ENCODE assay signal across 8 cellular contexts in the genomic region with DNA sequence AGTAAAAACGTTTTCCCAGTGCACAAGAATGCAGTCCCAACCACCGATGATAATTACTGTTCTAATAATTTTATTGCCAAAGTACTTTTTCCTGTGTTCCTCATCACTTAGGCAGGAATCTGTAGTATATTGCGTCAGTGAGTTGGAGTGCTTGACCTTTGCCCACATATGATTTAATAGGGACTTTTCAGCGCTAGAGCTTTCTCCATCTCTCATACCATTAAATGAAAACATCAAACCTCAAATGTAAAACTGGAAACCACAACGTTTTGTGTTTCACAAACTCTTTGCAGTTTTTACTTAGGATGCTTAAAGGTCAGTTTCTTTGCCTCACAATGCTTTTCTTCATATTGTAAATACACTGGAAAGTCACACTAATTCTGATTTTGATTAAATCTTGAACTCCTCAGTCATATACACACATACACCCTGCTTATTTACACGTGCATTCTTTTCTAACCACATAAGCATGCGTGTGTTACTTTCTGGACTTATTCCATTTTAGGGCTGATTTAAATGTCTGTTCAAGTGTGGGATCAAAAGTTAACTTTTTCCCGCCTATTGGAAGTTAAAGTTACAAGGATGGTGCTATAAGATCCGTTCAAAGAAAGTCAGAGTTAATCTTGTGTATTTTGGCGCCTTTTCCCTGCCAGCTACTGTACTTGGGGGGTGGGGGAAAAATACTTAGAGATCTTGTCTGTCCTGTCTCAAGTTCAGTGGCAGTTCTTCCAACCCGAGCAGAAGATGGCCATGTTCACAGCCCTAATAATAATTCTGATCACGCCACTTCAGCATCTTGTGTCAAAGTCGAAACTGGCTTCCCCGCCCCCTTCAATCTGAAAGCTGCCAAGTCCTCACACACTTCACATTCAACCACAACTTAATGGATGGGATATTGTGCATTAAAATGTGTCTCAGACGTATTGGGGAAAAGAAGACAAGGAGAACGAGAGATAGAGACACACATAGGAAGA. TPM values are rescaled to one million over a fixed set of nuclear protein-coding genes. Genes with fewer than 3 reads are reported as not detected.
DNase-seq lines count a peak whose midpoint lies in the region; ATAC-seq, FAIRE-seq and TF ChIP-seq lines count a peak whose summit lies in the region.

No MANE protein-coding gene starts in this region.

- H4K20me1 ChIP-seq in Karpas-422 (ENCODE audit: insufficient read depth, low read depth, low read length) (no peaks in the 10 kb centered on the region), keratinocyte (ENCODE audit: control insufficient read depth, extremely low read depth, insufficient read depth, low read length) (no peaks in the 10 kb centered on the region)

- DNase-seq in DMS 273 (lab: John Stamatoyannopoulos, UW; ENCODE audit: unreplicated experiment) = peak; percentile 74
- peak; percentile 87 for DNase-seq in Karpas-422
- DNase-seq in amniotic epithelial cell (ENCODE audit: low read depth) = peak; percentile 98
- no peak for DNase-seq in keratinocyte (ENCODE audit: low read depth, low spot score)
- peak; percentile 77 for DNase-seq in superior temporal gyrus (ENCODE audit: extremely low spot score)
- DNase-seq in GM19238 (ENCODE audit: insufficient read length, low spot score) = no peak

- H3K4me3 ChIP-seq in Karpas-422 (ENCODE audit: low read length) = peak overlapping the region; percentile 82
- H3K4me3 ChIP-seq in keratinocyte (ENCODE audit: control insufficient read depth in 2 of 3, extremely low read depth in 1 of 3, insufficient read depth in 2 of 3, low read depth in 1 of 3, low read length in 3 of 3) = peak overlapping the region in 2 of 3 experiments; percentile 67 to 87

- no peaks in the 10 kb centered on the region for H3K9me1 ChIP-seq in keratinocyte (ENCODE audit: control insufficient read depth, extremely low read depth, insufficient read depth, low read length)

- H3K79me2 ChIP-seq in Karpas-422 (ENCODE audit: low read length) (0 out of 2 replicates have a peak, but pooled peaks cover 2% of the 10 kb centered on the region), keratinocyte (ENCODE audit: control insufficient read depth, insufficient read depth, low read length) (no peaks in the 10 kb centered on the region)

- H3K9ac ChIP-seq in Karpas-422 (ENCODE audit: low read length) (peak overlapping the region; percentile 89), keratinocyte (ENCODE audit: control insufficient read depth, extremely low read depth, insufficient read depth, low read length) (peak overlapping the region; percentile 92)

- H3K27ac ChIP-seq in Karpas-422 (ENCODE audit: low read length) (peak overlapping the region; percentile 89), keratinocyte (ENCODE audit: control insufficient read depth, insufficient read depth, low read length) (peak overlapping the region; percentile 84)

- no peak for TF ChIP-seq CTCF in keratinocyte (optimal IDR thresholded peaks at IDR 0.05 in 1 of 3, IDR thresholded peaks at IDR 0.05 in 1 of 3, conservative IDR thresholded peaks at IDR 0.05 in 1 of 3; ENCODE audit: extremely low read depth in 1 of 3, insufficient read depth in 2 of 3, low read length in 3 of 3)

- H3K4me2 ChIP-seq in Karpas-422 (ENCODE audit: low read depth, low read length, poor library complexity, severe bottlenecking) (peak overlapping the region; percentile 80), keratinocyte (ENCODE audit: control insufficient read depth, extremely low read depth, insufficient read depth, low read depth, low read length) (peak overlapping the region; percentile 62)

- no peaks in the 10 kb centered on the region for H3K9me3 ChIP-seq in Karpas-422 (ENCODE audit: low read length)
- no peaks in the 10 kb centered on the region for H3K9me3 ChIP-seq in keratinocyte (ENCODE audit: control insufficient read depth, low read depth, low read length)

- no peaks in the 10 kb centered on the region for H3K9me2 ChIP-seq in Karpas-422 (replicated peaks; ENCODE audit: insufficient read depth, low read length)

- no peaks in the 10 kb centered on the region for H3K27me3 ChIP-seq in Karpas-422 (ENCODE audit: low read length)
- no peaks in the 10 kb centered on the region for H3K27me3 ChIP-seq in keratinocyte (ENCODE audit: control insufficient read depth, extremely low read depth, insufficient read depth, low read length)

- ATAC-seq in HG02759 (IDR thresholded peaks at IDR 0.05; ENCODE audit: unreplicated experiment) (no peak), HG02885 (IDR thresholded peaks at IDR 0.05; ENCODE audit: poor library complexity, unreplicated experiment) (no peak)

- H3K36me3 ChIP-seq in Karpas-422 (ENCODE audit: insufficient read depth, low read length) (no peaks in the 10 kb centered on the region), keratinocyte (ENCODE audit: control insufficient read depth in 2 of 2, extremely low read depth in 1 of 2, insufficient read depth in 2 of 2, low read length in 2 of 2) (no peaks in the 10 kb centered on the region)

- H2AFZ ChIP-seq in Karpas-422 (ENCODE audit: low read length) = peak overlapping the region; percentile 24; the same call in 1 of the 2 replicates
- peak overlapping the region; percentile 19 for H2AFZ ChIP-seq in keratinocyte (ENCODE audit: control insufficient read depth, low read length)

- dilution Hi-C loops in keratinocyte (cut with MboI; ENCODE audit: extremely low pct_ligation_motif_present, low sequenced_read_pairs) = no loop called here

- H3K4me1 ChIP-seq in Karpas-422 (ENCODE audit: low read length) (peaks cover 87% of the 10 kb centered on the region), keratinocyte (ENCODE audit: control insufficient read depth, extremely low read depth, insufficient read depth, low read length) (peaks cover 58% of the 10 kb centered on the region)

- peak; percentile 61 for FAIRE-seq in keratinocyte (lab: Jason Lieb, UNC)

RNA-seq across cellular contexts. Expression of a gene that starts 6.6 kb away (rescaled TPM):
- 1.0 and 3.6 TPM in 2 replicates for total RNA-seq in Karpas-422 (2014; rRNA removed; shearing (Covaris generic); ENCODE audit: low replicate concordance)
- polyA plus RNA-seq in keratinocyte = 3.6 to 23.1 TPM (median 8.9 TPM) in 3 replicates
- 12.3 TPM for polyA plus RNA-seq in keratinocyte (2011; ENCODE audit: low read depth)
- 7.3 and 10.7 TPM in 2 replicates for polyA plus RNA-seq in keratinocyte (2011; cell fraction: cytosol; rRNA removed)
- polyA plus RNA-seq in keratinocyte (2011; cell fraction: nucleus; rRNA removed) = 25.9 and 27.8 TPM in 2 replicates
- polyA plus RNA-seq in keratinocyte (2012; ENCODE audit: low replicate concordance) = 9.5 and 16.1 TPM in 2 replicates
- polyA minus RNA-seq in keratinocyte = 18.4 to 56.7 TPM (median 39.1 TPM) in 3 replicates
- polyA minus RNA-seq in keratinocyte (2011; cell fraction: cytosol; rRNA and poly(A)+ RNA removed) = 9.4 TPM
- 19.2 and 58.1 TPM in 2 replicates for polyA minus RNA-seq in keratinocyte (2011; cell fraction: nucleus; rRNA and poly(A)+ RNA removed)

Comparison
In these comparisons a context has a peak if more than half of its experiments do, and no peak if none do; other contexts are left out.
1. DNase-seq: peak in DMS 273 (single experiment), Karpas-422 (single experiment), amniotic epithelial cell (single experiment) and superior temporal gyrus (single experiment); none in keratinocyte (single experiment) and GM19238 (single experiment).